8 cellular contexts compared by ENCODE assay signal in genomic region chr1:32400876-32401631, GRCh38. TPM values are rescaled to one million over a fixed set of nuclear protein-coding genes. Genes with fewer than 3 reads are reported as not detected.
DNase-seq lines count a peak whose midpoint lies in the region; ATAC-seq and TF ChIP-seq lines count a peak whose summit lies in the region.

No MANE protein-coding gene starts in this region.

- no peak overlapping the region for H3K4me3 ChIP-seq in HUES6 (ENCODE audit: low read depth, low read length)

- peaks cover 3% of the 10 kb centered on the region; the same call in 1 of the 2 replicates for H3K4me1 ChIP-seq in HUES6 (ENCODE audit: control insufficient read depth, insufficient read depth, low read length)

- ATAC-seq in natural killer cell, result peak; percentile 70 to 88 (median 78)
- ATAC-seq in stimulated activated memory B cell treated with anti-CD40 and anti-IgM and Interleukin-4, amounts not matched to agents 10 μg/mL and 1 μg/mL and 100 μg/mL, for 72 hours, result peak; percentile 64
- ATAC-seq in GM21825 (IDR thresholded peaks at IDR 0.05; ENCODE audit: unreplicated experiment), result no peak

- no peaks in the 10 kb centered on the region for H3K36me3 Mint-ChIP-seq in natural killer cell
- no peaks in the 10 kb centered on the region for H3K36me3 Mint-ChIP-seq in stimulated activated memory B cell treated with anti-CD40 and anti-IgM and Interleukin-4, amounts not matched to agents 10 μg/mL and 1 μg/mL and 100 μg/mL, for 72 hours

- peak; percentile 69 for TF ChIP-seq CTCF in natural killer cell (IDR thresholded peaks at IDR 0.05)

- peak overlapping the region; percentile 39; the same call in 1 of the 2 replicates for H3K27ac ChIP-seq in HUES6 (ENCODE audit: low read depth, low read length)

- H3K36me3 ChIP-seq in HUES6 (ENCODE audit: control insufficient read depth, insufficient read depth, low read length), result no peaks in the 10 kb centered on the region

- H3K4me3 Mint-ChIP-seq in natural killer cell, result no peak overlapping the region
- H3K4me3 Mint-ChIP-seq in stimulated activated memory B cell treated with anti-CD40 and anti-IgM and Interleukin-4, amounts not matched to agents 10 μg/mL and 1 μg/mL and 100 μg/mL, for 72 hours, result no peak overlapping the region

- H3K9ac ChIP-seq in HUES6 (ENCODE audit: low read length), result no peak overlapping the region

- H3K27me3 Mint-ChIP-seq in natural killer cell (ENCODE audit: low read depth in 2 of 2), result peaks cover 0 to 10% of the 10 kb centered on the region in 2 donors
- no peaks in the 10 kb centered on the region for H3K27me3 Mint-ChIP-seq in stimulated activated memory B cell treated with anti-CD40 and anti-IgM and Interleukin-4, amounts not matched to agents 10 μg/mL and 1 μg/mL and 100 μg/mL, for 72 hours

- DNase-seq in COLO668 (lab: John Stamatoyannopoulos, UW; ENCODE audit: unreplicated experiment), result peak; percentile 93
- peak; percentile 83 for DNase-seq in OCI-M1 (lab: John Stamatoyannopoulos, UW)
- DNase-seq in activated T-helper 1 cell treated with Interleukin-2 at 50 U/mL for 16 hours (ENCODE audit: low read depth), result peak; percentile 31
- peak; percentile 96 for DNase-seq in fibroblast of peridontal ligament (ENCODE audit: extremely low read depth)
- peak; percentile 23 for DNase-seq in natural killer cell

- H3K27me3 ChIP-seq in HUES6 (ENCODE audit: control insufficient read depth, insufficient read depth, low read length), result no peaks in the 10 kb centered on the region

- H3K9me3 ChIP-seq in HUES6 (ENCODE audit: control insufficient read depth, insufficient read depth, low read depth, low read length), result no peaks in the 10 kb centered on the region; the same call in 1 of the 2 replicates

- no peak overlapping the region for H3K27ac Mint-ChIP-seq in natural killer cell
- H3K27ac Mint-ChIP-seq in stimulated activated memory B cell treated with anti-CD40 and anti-IgM and Interleukin-4, amounts not matched to agents 10 μg/mL and 1 μg/mL and 100 μg/mL, for 72 hours, result no peak overlapping the region

- H3K9me3 Mint-ChIP-seq in natural killer cell, result no peaks in the 10 kb centered on the region
- no peaks in the 10 kb centered on the region for H3K9me3 Mint-ChIP-seq in stimulated activated memory B cell treated with anti-CD40 and anti-IgM and Interleukin-4, amounts not matched to agents 10 μg/mL and 1 μg/mL and 100 μg/mL, for 72 hours

- intact Hi-C loops in natural killer cell (cut with micrococcal nuclease), result loop anchor here (2.0 kb wide), 1 partner anchor 14 kb away; no protein-coding TSS in a partner anchor

- no peaks in the 10 kb centered on the region for H3K4me1 Mint-ChIP-seq in natural killer cell
- H3K4me1 Mint-ChIP-seq in stimulated activated memory B cell treated with anti-CD40 and anti-IgM and Interleukin-4, amounts not matched to agents 10 μg/mL and 1 μg/mL and 100 μg/mL, for 72 hours, result peaks cover 7% of the 10 kb centered on the region

RNA-seq across cellular contexts. Expression of gene BSDC1, which starts 6.8 kb away (rescaled TPM):
- 100 to 1,000 TPM; 150 to 203 (median 174) TPM for total RNA-seq in natural killer cell

RNA-seq across cellular contexts. Expression of gene TSSK3, which starts 38.7 kb away (rescaled TPM):
- total RNA-seq in natural killer cell, result 1 to 10 TPM; 1.2 to 3.7 (median 1.4) TPM

RNA-seq across cellular contexts. Expression of gene FAM229A, which starts 38.8 kb away (rescaled TPM):
- 10 to 100 TPM; 18.3 to 23.5 (median 21.0) TPM for total RNA-seq in natural killer cell

Comparison
In these comparisons a context has a peak if more than half of its experiments do, and no peak if none do; other contexts are left out.
1. DNase-seq: peak in every context shown above with its lines; median percentile 96 in fibroblast of peridontal ligament; 93 in COLO668; 83 in OCI-M1; 31 in activated T-helper 1 cell treated with Interleukin-2 at 50 U/mL for 16 hours; 23 in natural killer cell.